ENCODE assay signal across 11 cellular contexts in the genomic region with DNA sequence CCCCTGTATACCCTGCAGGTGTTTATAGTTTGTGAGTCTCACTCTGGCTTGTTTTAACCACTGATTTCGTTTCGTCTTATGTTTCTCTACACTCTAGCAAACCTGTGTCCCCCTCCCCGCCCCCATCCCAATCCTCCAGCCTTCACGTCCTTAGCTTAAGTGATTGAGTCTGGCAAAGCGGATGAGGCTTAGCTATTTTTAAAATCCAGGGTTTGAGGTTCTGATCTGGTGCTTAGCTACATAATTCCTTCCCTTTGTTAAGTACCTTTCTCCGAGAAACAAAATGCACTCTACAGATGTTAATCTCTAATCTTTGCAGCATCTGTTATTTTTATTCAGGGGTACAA. TPM values are rescaled to one million over a fixed set of nuclear protein-coding genes. Genes with fewer than 3 reads are reported as not detected.
A peak's percentile ranks its signal among the peaks of the same experiment; 100 is the strongest.
DNase-seq lines count a peak whose midpoint lies in the region; ATAC-seq lines count a peak whose summit lies in the region.
"Had no signal": no experiment of that assay in that cellular context is flagged by ENCODE, and none has a peak within 500 bp of the region (broad histone marks: within the 10 kb centered on the region; RNA-seq: fewer than 3 reads in every experiment).

No MANE protein-coding gene starts in this region.

- DNase-seq in DMS 273 (lab: John Stamatoyannopoulos, UW; ENCODE audit: unreplicated experiment) (peak; percentile 53), myocyte (ENCODE audit: low read depth) (peak; percentile 43), dedifferentiated amniotic fluid mesenchymal stem cell (ENCODE audit: extremely low spot score) (no peak), mucosa of gallbladder (ENCODE audit: low spot score) (no peak), medulla oblongata (ENCODE audit: extremely low spot score) (no peak)
- DNase-seq: DMS79 treated with DMSO at 0.1 percent for 48 hours, NCI-H2029 treated with DMSO at 0.1 percent for 48 hours had no signal

- peak; percentile 53 for ATAC-seq in HG02938 (IDR thresholded peaks at IDR 0.05; ENCODE audit: unreplicated experiment)
- no peak for ATAC-seq in activated T-helper 17 cell treated with anti-CD3 and anti-CD28 coated beads, Interleukin-2, amount 50 U/mL, for 72 hours (replicated peaks)
- no peak for ATAC-seq in HG02973 (IDR thresholded peaks at IDR 0.05; ENCODE audit: unreplicated experiment)

- H3K4me3 Mint-ChIP-seq in activated T-helper 17 cell treated with anti-CD3 and anti-CD28 coated beads, Interleukin-2, amount 50 U/mL, for 72 hours: peak overlapping the region; percentile 29
- H3K4me3 Mint-ChIP-seq: dendritic cell treated with granulocyte-macrophage colony-stimulating factor and Interleukin-4, amounts not matched to agents 40 ng/mL and 50 ng/mL, for 4 days had no signal

- H3K27ac Mint-ChIP-seq in activated T-helper 17 cell treated with anti-CD3 and anti-CD28 coated beads, Interleukin-2, amount 50 U/mL, for 72 hours: no peak overlapping the region
- H3K27ac Mint-ChIP-seq: dendritic cell treated with granulocyte-macrophage colony-stimulating factor and Interleukin-4, amounts not matched to agents 40 ng/mL and 50 ng/mL, for 4 days had no signal

- peaks cover 44% of the 10 kb centered on the region for H3K27me3 Mint-ChIP-seq in activated T-helper 17 cell treated with anti-CD3 and anti-CD28 coated beads, Interleukin-2, amount 50 U/mL, for 72 hours

- H3K9me3 Mint-ChIP-seq in activated T-helper 17 cell treated with anti-CD3 and anti-CD28 coated beads, Interleukin-2, amount 50 U/mL, for 72 hours: no peaks in the 10 kb centered on the region
- H3K9me3 Mint-ChIP-seq: dendritic cell treated with granulocyte-macrophage colony-stimulating factor and Interleukin-4, amounts not matched to agents 40 ng/mL and 50 ng/mL, for 4 days had no signal

- peaks cover 9% of the 10 kb centered on the region for H3K4me1 Mint-ChIP-seq in activated T-helper 17 cell treated with anti-CD3 and anti-CD28 coated beads, Interleukin-2, amount 50 U/mL, for 72 hours

- H3K36me3 Mint-ChIP-seq in activated T-helper 17 cell treated with anti-CD3 and anti-CD28 coated beads, Interleukin-2, amount 50 U/mL, for 72 hours (ENCODE audit: low read depth): no peaks in the 10 kb centered on the region

RNA-seq across cellular contexts. Expression of a gene that starts 7.8 kb away (rescaled TPM):
- 1 to 10 TPM; 2.2 to 5.3 TPM for total RNA-seq in activated T-helper 17 cell treated with anti-CD3 and anti-CD28 coated beads, Interleukin-2, amount 50 U/mL, for 72 hours
- total RNA-seq in myocyte: 15.5 and 17.3 TPM in 2 replicates
- polyA plus RNA-seq in myocyte (2012): 25.2 TPM
- total RNA-seq in mucosa of gallbladder: 44.7 TPM

Comparison
In these comparisons a context has a peak if more than half of its experiments do, and no peak if none do; other contexts are left out.
1. DNase-seq: peak in DMS 273 (single experiment) and myocyte (single experiment); none in dedifferentiated amniotic fluid mesenchymal stem cell (single experiment), mucosa of gallbladder (single experiment) and medulla oblongata (single experiment).